Comparison of ENCODE assay signal across 10 cellular contexts in the genomic region with DNA sequence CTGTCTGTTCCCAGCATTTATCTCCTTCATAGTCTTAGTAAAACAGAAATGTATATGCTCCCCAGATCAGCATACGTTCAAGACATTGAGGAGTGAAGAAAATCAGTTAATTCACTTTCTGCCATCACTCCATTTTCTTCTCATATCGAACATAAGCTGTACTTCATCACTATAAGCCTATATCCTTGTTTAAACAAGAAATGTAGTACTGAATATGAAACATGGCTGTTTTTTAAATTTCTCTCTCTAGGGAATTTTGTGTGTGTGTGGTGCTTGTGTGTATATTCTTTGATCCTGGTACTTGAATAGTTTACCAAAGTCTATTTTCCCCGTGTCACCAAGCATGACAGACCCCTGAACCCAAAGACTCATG.
DNase-seq lines count a peak whose midpoint lies in the region; ATAC-seq and TF ChIP-seq lines count a peak whose summit lies in the region.
"Had no signal": no experiment of that assay in that cellular context is flagged by ENCODE, and none has a peak within 500 bp of the region (broad histone marks: within the 10 kb centered on the region; RNA-seq: fewer than 3 reads in every experiment).

No MANE protein-coding gene starts in this region.

- DNase-seq in CD8-positive, alpha-beta T cell: no peak
- DNase-seq in LNCaP clone FGC (ENCODE audit: low read depth) (no peak), neural progenitor cell (ENCODE audit: low spot score) (no peak), SKM-1 treated with dmso at 0.1 percent for 144 hours (lab: John Stamatoyannopoulos, UW; ENCODE audit: unreplicated experiment) (no peak), anterior cingulate cortex (lab: John Stamatoyannopoulos, UW) (no peak), head of caudate nucleus (no peak)
- no peak for DNase-seq in central memory CD8-positive, alpha-beta T cell (ENCODE audit: low spot score in 2 of 2)
- DNase-seq: activated CD4-positive, CD25-positive, alpha-beta regulatory T cell treated with anti-CD3 and anti-CD28 coated beads, Interleukin-2, amount 50 U/mL, for 72 hours; NCI-H226 had no signal

- H3K4me3 Mint-ChIP-seq in CD8-positive, alpha-beta T cell: peak overlapping the region; percentile 96
- H3K4me3 Mint-ChIP-seq in central memory CD8-positive, alpha-beta T cell: no peak overlapping the region
- peak overlapping the region; percentile 93 for H3K4me3 Mint-ChIP-seq in neural progenitor cell

- no peaks in the 10 kb centered on the region for H3K36me3 ChIP-seq in CD8-positive, alpha-beta T cell (ENCODE audit: insufficient read depth, low read length)
- H3K36me3 ChIP-seq in neural progenitor cell: no peaks in the 10 kb centered on the region

- no peaks in the 10 kb centered on the region for H3K9me3 Mint-ChIP-seq in CD8-positive, alpha-beta T cell
- no peaks in the 10 kb centered on the region for H3K9me3 Mint-ChIP-seq in central memory CD8-positive, alpha-beta T cell
- no peaks in the 10 kb centered on the region for H3K9me3 Mint-ChIP-seq in neural progenitor cell

- TF ChIP-seq CTCF in CD8-positive, alpha-beta T cell (IDR thresholded peaks at IDR 0.05): no peak
- TF ChIP-seq CTCF in LNCaP clone FGC (IDR thresholded peaks at IDR 0.05; ENCODE audit: control insufficient read depth, extremely low read depth, insufficient read depth): no peak
- TF ChIP-seq CTCF in neural progenitor cell (IDR thresholded peaks at IDR 0.05): no peak

- no peak overlapping the region for H3K9ac ChIP-seq in neural progenitor cell

- no peak for ATAC-seq in CD8-positive, alpha-beta T cell
- ATAC-seq in central memory CD8-positive, alpha-beta T cell (replicated peaks; ENCODE audit: extremely low read depth, poor library complexity, severe bottlenecking): no peak
- ATAC-seq in HG02885 (IDR thresholded peaks at IDR 0.05; ENCODE audit: poor library complexity, unreplicated experiment): no peak

- POLR2A ChIA-PET in CD8-positive, alpha-beta T cell (lab: Charles Lee): interaction anchor here (1.0 to 15.5 kb wide), 13 partner anchors 8 to 1700 kb away, joined by 3 to 1041 read pairs (median 113); a partner anchor contains a TSS

- peaks cover 57% of the 10 kb centered on the region for H3K79me2 ChIP-seq in neural progenitor cell (ENCODE audit: low read depth)

- peak overlapping the region; percentile 89 for H3K27ac ChIP-seq in CD8-positive, alpha-beta T cell (ENCODE audit: low read depth, low read length)
- peak overlapping the region; percentile 66 for H3K27ac ChIP-seq in neural progenitor cell

- peak overlapping the region; percentile 84 for H3K27ac Mint-ChIP-seq in CD8-positive, alpha-beta T cell
- H3K27ac Mint-ChIP-seq in central memory CD8-positive, alpha-beta T cell (ENCODE audit: low read depth): peak overlapping the region; percentile 94
- H3K27ac Mint-ChIP-seq in neural progenitor cell: peak overlapping the region; percentile 88

- H3F3A ChIP-seq in neural progenitor cell (ENCODE audit: low read depth): peaks cover 59% of the 10 kb centered on the region

- no peaks in the 10 kb centered on the region for H3K27me3 Mint-ChIP-seq in CD8-positive, alpha-beta T cell (ENCODE audit: low read depth)
- H3K27me3 Mint-ChIP-seq in central memory CD8-positive, alpha-beta T cell: no peaks in the 10 kb centered on the region
- H3K27me3 Mint-ChIP-seq in neural progenitor cell (ENCODE audit: insufficient read depth, low read depth): peaks cover 9% of the 10 kb centered on the region

- H3K4me2 ChIP-seq in neural progenitor cell: peak overlapping the region; percentile 87

- H3K9me3 ChIP-seq in CD8-positive, alpha-beta T cell (ENCODE audit: low read length): no peaks in the 10 kb centered on the region
- H3K9me3 ChIP-seq in neural progenitor cell (ENCODE audit: low read depth): no peaks in the 10 kb centered on the region

- no peak overlapping the region for H3K4me3 ChIP-seq in CD8-positive, alpha-beta T cell (ENCODE audit: low read depth, low read length)
- H3K4me3 ChIP-seq in LNCaP clone FGC (ENCODE audit: low read depth, low read length): peak overlapping the region; percentile 86
- H3K4me3 ChIP-seq in neural progenitor cell: peak overlapping the region; percentile 82

- H2AFZ ChIP-seq in neural progenitor cell (replicated peaks): no peak overlapping the region

- H4K20me1 ChIP-seq in neural progenitor cell (ENCODE audit: low read depth): peaks cover 32% of the 10 kb centered on the region

- peaks cover 27% of the 10 kb centered on the region for H3K36me3 Mint-ChIP-seq in CD8-positive, alpha-beta T cell
- peaks cover 34% of the 10 kb centered on the region for H3K36me3 Mint-ChIP-seq in central memory CD8-positive, alpha-beta T cell (ENCODE audit: insufficient read depth)
- peaks cover 1% of the 10 kb centered on the region for H3K36me3 Mint-ChIP-seq in neural progenitor cell

- no peaks in the 10 kb centered on the region for H3K27me3 ChIP-seq in CD8-positive, alpha-beta T cell (ENCODE audit: insufficient read depth, low read length)
- H3K27me3 ChIP-seq in neural progenitor cell: no peaks in the 10 kb centered on the region

- H3K4me1 Mint-ChIP-seq in CD8-positive, alpha-beta T cell (ENCODE audit: low read depth): peaks cover 33% of the 10 kb centered on the region
- peaks cover 32% of the 10 kb centered on the region for H3K4me1 Mint-ChIP-seq in central memory CD8-positive, alpha-beta T cell
- peaks cover 29% of the 10 kb centered on the region for H3K4me1 Mint-ChIP-seq in neural progenitor cell

- CTCF ChIA-PET in CD8-positive, alpha-beta T cell (lab: Charles Lee): interaction anchor here (1.0 to 7.9 kb wide), 4 partner anchors 11 to 22 kb away, joined by 4 to 45 read pairs (median 37); a partner anchor contains a TSS

- intact Hi-C loops in CD8-positive, alpha-beta T cell (cut with DNase I, micrococcal nuclease): no loop called here
- intact Hi-C loops in head of caudate nucleus (cut with DNase I): loop anchor here (10.0 kb wide), 1 partner anchor 400 kb away; a partner anchor contains a TSS

- peaks cover 19% of the 10 kb centered on the region for H3K4me1 ChIP-seq in CD8-positive, alpha-beta T cell (ENCODE audit: insufficient read depth, low read length)
- H3K4me1 ChIP-seq in neural progenitor cell: peaks cover 17% of the 10 kb centered on the region
